8 cellular contexts compared by ENCODE assay signal in the genomic region with DNA sequence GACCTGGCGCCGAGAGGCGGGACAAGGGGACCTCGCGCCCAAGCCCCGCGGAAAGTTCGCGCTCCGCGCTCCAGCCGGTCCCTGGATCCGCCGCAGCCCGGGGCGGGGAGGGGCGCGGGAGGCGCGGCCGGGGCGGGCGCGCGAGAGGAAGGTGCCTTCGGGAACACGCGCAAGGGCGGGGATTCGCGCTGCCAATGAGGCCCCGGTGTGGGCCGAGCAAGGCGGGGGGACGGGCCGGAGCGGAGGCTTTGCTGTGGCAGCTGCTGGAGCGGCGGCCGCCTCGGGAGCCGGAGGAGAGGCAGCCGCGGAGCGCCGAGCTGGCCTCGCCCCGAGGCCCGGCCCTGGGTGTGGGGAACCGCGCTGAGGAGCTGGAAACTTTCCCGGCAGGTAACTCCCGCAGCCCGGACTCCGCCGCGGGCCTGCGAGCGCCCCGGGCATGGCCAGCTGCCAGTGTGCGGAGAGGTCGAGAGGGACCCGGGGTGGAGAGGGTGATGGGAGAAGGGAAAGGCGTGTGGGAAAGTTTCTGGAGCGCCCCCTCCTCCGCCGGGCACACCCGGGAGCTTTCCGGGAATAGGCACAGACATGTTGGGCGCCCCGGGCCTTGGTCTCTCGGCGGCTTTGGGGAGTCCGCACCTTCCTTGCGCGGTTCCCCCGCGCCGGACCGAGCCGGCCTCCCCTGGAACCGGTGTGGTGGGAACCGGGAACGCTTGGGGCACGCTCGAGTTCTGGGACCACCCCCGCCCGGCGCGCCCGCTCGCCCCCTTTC. TPM values are rescaled to one million over a fixed set of nuclear protein-coding genes. Genes with fewer than 3 reads are reported as not detected.
DNase-seq lines count a peak whose midpoint lies in the region; ATAC-seq and TF ChIP-seq lines count a peak whose summit lies in the region.

A gene (plus strand): TSS at position 245 of the 766 bp plus-strand sequence. CDS start 97,271 bp downstream, outside the sequence.

- H3K27me3 ChIP-seq in lower lobe of right lung (ENCODE audit: low read depth): peaks cover 3% of the 10 kb centered on the region

- DNase-seq in NCI-H524 (lab: John Stamatoyannopoulos, UW) (peak; percentile 53 to 86), lower lobe of right lung (peak; percentile 96)
- DNase-seq in activated CD4-positive, alpha-beta T cell treated with anti-CD3 and anti-CD28 coated beads, Interleukin-2, amount 50 U/mL, for 48 hours: peak; percentile 71 to 78
- peak; percentile 1 for DNase-seq in effector CD8-positive, alpha-beta T cell (lab: John Stamatoyannopoulos, UW)
- DNase-seq in stimulated activated CD4-positive, alpha-beta T cell treated with anti-CD3 and anti-CD28 coated beads, TNF-alpha, amount 100 ng/mL, for 24 hours (ENCODE audit: low read depth in 3 of 3): peak; percentile 12 to 73 (median 31)

- no peaks in the 10 kb centered on the region for H3K9me3 ChIP-seq in lower lobe of right lung

- TF ChIP-seq CTCF in C4-2B (conservative IDR thresholded peaks at IDR 0.05) (no peak), lower lobe of right lung (IDR thresholded peaks at IDR 0.05) (no peak)

- peak within 1 kb of the TSS; percentile 100 for H3K27ac ChIP-seq in C4-2B
- H3K27ac ChIP-seq in lower lobe of right lung: peak within 1 kb of the TSS; percentile 89

- peak; percentile 90 for ATAC-seq in GM19324 (IDR thresholded peaks at IDR 0.05; ENCODE audit: low FRiP score, unreplicated experiment)
- peak; percentile 97 for ATAC-seq in HG03432 (IDR thresholded peaks at IDR 0.05; ENCODE audit: unreplicated experiment)
- peak; percentile 97 for ATAC-seq in lower lobe of right lung

- H3K4me1 ChIP-seq in lower lobe of right lung: peaks cover 34% of the 10 kb centered on the region

- H3K36me3 ChIP-seq in lower lobe of right lung: no peaks in the 10 kb centered on the region

- H3K4me3 ChIP-seq in lower lobe of right lung: peak within 1 kb of the TSS; percentile 85

- intact Hi-C loops in lower lobe of right lung (cut with DNase I): no loop called here

RNA-seq across cellular contexts. Expression of the gene that starts here (rescaled TPM):
- 39.5 TPM for total RNA-seq in lower lobe of right lung

Comparison
In these comparisons a context has a peak if more than half of its experiments do, and no peak if none do; other contexts are left out.
1. Peak in every context shown above with its lines: DNase-seq, ATAC-seq, H3K4me3 ChIP-seq and H3K27ac ChIP-seq.
2. DNase-seq: peak in every context shown above with its lines; median percentile 96 in lower lobe of right lung; 74 in activated CD4-positive, alpha-beta T cell treated with anti-CD3 and anti-CD28 coated beads, Interleukin-2, amount 50 U/mL, for 48 hours; 70 in NCI-H524; 31 in stimulated activated CD4-positive, alpha-beta T cell treated with anti-CD3 and anti-CD28 coated beads, TNF-alpha, amount 100 ng/mL, for 24 hours; 1 in effector CD8-positive, alpha-beta T cell.